8 cellular contexts compared by ENCODE assay signal in the genomic region with DNA sequence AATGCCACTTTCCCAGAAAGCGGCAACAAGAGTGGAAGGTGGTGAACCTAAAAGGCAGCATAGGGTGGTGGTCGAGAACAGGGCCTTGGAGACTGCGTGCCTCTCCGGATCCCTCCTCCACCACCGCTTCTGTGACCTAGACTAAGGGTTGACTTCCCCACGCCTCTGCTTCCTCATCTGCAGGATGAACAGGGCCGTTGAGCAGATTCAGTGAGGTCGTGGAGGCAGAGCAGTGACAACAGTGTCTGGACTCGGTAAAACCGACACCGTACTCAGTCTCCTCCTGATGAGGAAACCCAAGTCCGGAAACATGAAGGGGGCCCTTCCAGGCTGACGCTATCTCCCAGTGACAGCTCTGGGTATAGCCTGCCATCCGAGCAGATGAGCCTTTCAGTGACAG.
DNase-seq lines count a peak whose midpoint lies in the region; ATAC-seq and TF ChIP-seq lines count a peak whose summit lies in the region.

No MANE protein-coding gene starts in this region.

- peak; percentile 59 to 93 (median 63) for DNase-seq in CD4-positive, alpha-beta memory T cell
- peak; percentile 85 for DNase-seq in activated CD4-positive, alpha-beta memory T cell treated with anti-CD3 and anti-CD28 coated beads for 36 hours
- DNase-seq in immature natural killer cell (peak; percentile 73 to 74 (median 73)), GM13976 (ENCODE audit: low spot score) (no peak), HAP-1 (ENCODE audit: low spot score in 2 of 2) (no peak), NCI-H1436 (lab: John Stamatoyannopoulos, UW) (no peak), NCI-H2081 (lab: John Stamatoyannopoulos, UW) (no peak)

- peak overlapping the region; percentile 96 for H3K27ac ChIP-seq in CD4-positive, alpha-beta memory T cell (ENCODE audit: low read depth, low read length)

- H3K4me1 ChIP-seq in CD4-positive, alpha-beta memory T cell (ENCODE audit: insufficient read depth, low read length): peaks cover 100% of the 10 kb centered on the region
- no peaks in the 10 kb centered on the region for H3K4me1 ChIP-seq in HAP-1

- no peak for TF ChIP-seq CTCF in GM13976 (IDR thresholded peaks at IDR 0.05; ENCODE audit: borderline replicate concordance, control extremely low read depth, extremely low read depth, insufficient read depth, missing control alignments)

- no peaks in the 10 kb centered on the region for H3K27me3 ChIP-seq in CD4-positive, alpha-beta memory T cell (ENCODE audit: insufficient read depth, low read length)
- no peaks in the 10 kb centered on the region for H3K27me3 ChIP-seq in HAP-1 (ENCODE audit: low read depth)

- peak; percentile 23 for ATAC-seq in HG03432 (IDR thresholded peaks at IDR 0.05; ENCODE audit: unreplicated experiment)

- H3K27me3 Mint-ChIP-seq in CD4-positive, alpha-beta memory T cell: no peaks in the 10 kb centered on the region
- H3K27me3 Mint-ChIP-seq in activated CD4-positive, alpha-beta memory T cell treated with anti-CD3 and anti-CD28 coated beads for 36 hours: no peaks in the 10 kb centered on the region
- H3K27me3 Mint-ChIP-seq in immature natural killer cell (ENCODE audit: low read depth in 3 of 3): peaks cover 7 to 70% (median 42%) of the 10 kb centered on the region in 3 donors

- H3K4me1 Mint-ChIP-seq in CD4-positive, alpha-beta memory T cell: peaks cover 42 to 87% (median 64%) of the 10 kb centered on the region in 4 donors
- peaks cover 94% of the 10 kb centered on the region for H3K4me1 Mint-ChIP-seq in activated CD4-positive, alpha-beta memory T cell treated with anti-CD3 and anti-CD28 coated beads for 36 hours (ENCODE audit: low read depth)
- H3K4me1 Mint-ChIP-seq in immature natural killer cell: peaks cover 0 to 45% of the 10 kb centered on the region in 2 donors

- POLR2A ChIA-PET in CD4-positive, alpha-beta memory T cell (lab: Charles Lee; ENCODE audit: partially characterized antibody): interaction anchor here (1.4 to 18.3 kb wide), 7 partner anchors 12 to 69 kb away, joined by 3 to 1422 read pairs (median 23); no protein-coding TSS in a partner anchor
- POLR2A ChIA-PET in activated CD4-positive, alpha-beta memory T cell treated with anti-CD3 and anti-CD28 coated beads for 36 hours (lab: Charles Lee): interaction anchor here (1.0 to 12.3 kb wide), 10 partner anchors 11 to 90 kb away, joined by 3 to 253 read pairs (median 18); no protein-coding TSS in a partner anchor

- peak overlapping the region in 3 of 7 donors; percentile 97 to 100 (median 98) for H3K27ac Mint-ChIP-seq in CD4-positive, alpha-beta memory T cell
- no peak overlapping the region for H3K27ac Mint-ChIP-seq in activated CD4-positive, alpha-beta memory T cell treated with anti-CD3 and anti-CD28 coated beads for 36 hours
- no peak overlapping the region for H3K27ac Mint-ChIP-seq in immature natural killer cell

- H3K36me3 ChIP-seq in CD4-positive, alpha-beta memory T cell (ENCODE audit: insufficient read depth, low read length): peaks cover 21% of the 10 kb centered on the region
- no peaks in the 10 kb centered on the region for H3K36me3 ChIP-seq in HAP-1 (replicated peaks)

- H3K4me3 Mint-ChIP-seq in CD4-positive, alpha-beta memory T cell: peak overlapping the region in 2 of 8 donors; percentile 76 to 80
- peak overlapping the region; percentile 89 for H3K4me3 Mint-ChIP-seq in activated CD4-positive, alpha-beta memory T cell treated with anti-CD3 and anti-CD28 coated beads for 36 hours
- peak overlapping the region in 1 of 5 donors; percentile 83 for H3K4me3 Mint-ChIP-seq in immature natural killer cell

- peak overlapping the region; percentile 13 to 20 for H3K4me3 ChIP-seq in CD4-positive, alpha-beta memory T cell (ENCODE audit: low read length in 2 of 2)
- H3K4me3 ChIP-seq in HAP-1: no peak overlapping the region

- H3K36me3 Mint-ChIP-seq in CD4-positive, alpha-beta memory T cell: peaks cover 56 to 79% of the 10 kb centered on the region in 2 donors
- H3K36me3 Mint-ChIP-seq in activated CD4-positive, alpha-beta memory T cell treated with anti-CD3 and anti-CD28 coated beads for 36 hours: peaks cover 82% of the 10 kb centered on the region
- peaks cover 24 to 42% (median 37%) of the 10 kb centered on the region in 3 donors for H3K36me3 Mint-ChIP-seq in immature natural killer cell

- H3K9me3 Mint-ChIP-seq in CD4-positive, alpha-beta memory T cell: peaks cover 0 to 6% (median 2%) of the 10 kb centered on the region in 8 donors
- H3K9me3 Mint-ChIP-seq in activated CD4-positive, alpha-beta memory T cell treated with anti-CD3 and anti-CD28 coated beads for 36 hours: peaks cover 6% of the 10 kb centered on the region
- H3K9me3 Mint-ChIP-seq in immature natural killer cell: no peaks in the 10 kb centered on the region

- intact Hi-C loops in CD4-positive, alpha-beta memory T cell (cut with micrococcal nuclease): loop anchor here (1.0 to 2.0 kb wide), 2 partner anchors 47 to 67 kb away; no protein-coding TSS in a partner anchor
- intact Hi-C loops in activated CD4-positive, alpha-beta memory T cell treated with anti-CD3 and anti-CD28 coated beads for 36 hours (cut with micrococcal nuclease): loop anchor here (1.0 to 5.0 kb wide), 2 partner anchors 20 to 33 kb away; no protein-coding TSS in a partner anchor

- CTCF ChIA-PET in CD4-positive, alpha-beta memory T cell (lab: Charles Lee; ENCODE audit: partially characterized antibody): interaction anchor here (0.9 to 7.8 kb wide), 6 partner anchors 14 to 67 kb away, joined by 3 to 101 read pairs (median 10); no protein-coding TSS in a partner anchor
- CTCF ChIA-PET in activated CD4-positive, alpha-beta memory T cell treated with anti-CD3 and anti-CD28 coated beads for 36 hours (lab: Charles Lee): interaction anchor here (0.7 to 5.0 kb wide), 4 partner anchors 9 to 90 kb away, joined by 3 to 41 read pairs (median 18); no protein-coding TSS in a partner anchor

- in situ Hi-C loops in GM13976 (cut with MboI; ENCODE audit: low sequenced_read_pairs, unreplicated experiment) (no loop called here), HAP-1 (cut with MboI; ENCODE audit: low sequenced_read_pairs) (no loop called here)

- no peaks in the 10 kb centered on the region for H3K9me3 ChIP-seq in CD4-positive, alpha-beta memory T cell (ENCODE audit: control insufficient read depth in 1 of 2, low read length in 2 of 2)
- H3K9me3 ChIP-seq in HAP-1: no peaks in the 10 kb centered on the region

Comparison
In these comparisons a context has a peak if more than half of its experiments do, and no peak if none do; other contexts are left out.
1. DNase-seq: peak in CD4-positive, alpha-beta memory T cell (5 of 5), activated CD4-positive, alpha-beta memory T cell treated with anti-CD3 and anti-CD28 coated beads for 36 hours (single experiment) and immature natural killer cell (3 of 3); none in GM13976 (single experiment), HAP-1 (0 of 2), NCI-H1436 (single experiment) and NCI-H2081 (0 of 2).